Comparison of ENCODE assay signal across 8 cellular contexts in genomic region chr17:42979511-42980273, GRCh38. TPM values are rescaled to one million over a fixed set of nuclear protein-coding genes. Genes with fewer than 3 reads are reported as not detected.
DNase-seq lines count a peak whose midpoint lies in the region; ATAC-seq and TF ChIP-seq lines count a peak whose summit lies in the region.

PTGES3L (minus strand) TSS chr17:42980080; CDS start chr17:42980053, 27 bp downstream.

- H3K36me3 ChIP-seq in cardiac muscle cell (peaks cover 4% of the 10 kb centered on the region), parathyroid adenoma (ENCODE audit: control insufficient read depth, insufficient read depth, low read length) (no peaks in the 10 kb centered on the region)

- peak within 1 kb of the TSS; percentile 99 for H3K4me2 ChIP-seq in parathyroid adenoma (ENCODE audit: low read length)

- H3K4me3 ChIP-seq in cardiac muscle cell: peak within 1 kb of the TSS; percentile 94
- H3K4me3 ChIP-seq in parathyroid adenoma (ENCODE audit: low read depth, low read length): peak within 1 kb of the TSS; percentile 93

- peak within 1 kb of the TSS; percentile 100 for H3K27ac ChIP-seq in cardiac muscle cell
- peak within 1 kb of the TSS; percentile 85 for H3K27ac ChIP-seq in parathyroid adenoma

- H3K9me3 Mint-ChIP-seq in activated naive CD4-positive, alpha-beta T cell treated with anti-CD3 and anti-CD28 coated beads, Interleukin-2, amount 50 U/mL, for 72 hours: no peaks in the 10 kb centered on the region

- peak; percentile 3 for TF ChIP-seq CTCF in cardiac muscle cell (IDR thresholded peaks at IDR 0.05; ENCODE audit: low read depth, low read length)
- no peak for TF ChIP-seq CTCF in parathyroid adenoma (IDR thresholded peaks at IDR 0.05)

- DNase-seq in EH (ENCODE audit: low read depth) (peak; percentile 88), NCI-H524 (lab: John Stamatoyannopoulos, UW) (peak; percentile 63 to 82), cardiac muscle cell (ENCODE audit: low read depth in 1 of 2, low spot score in 1 of 2) (peak; percentile 60 to 93), HT-29 (ENCODE audit: low spot score) (no peak), T1000 (lab: John Stamatoyannopoulos, UW) (no peak)
- DNase-seq in activated naive CD4-positive, alpha-beta T cell treated with anti-CD3 and anti-CD28 coated beads, Interleukin-2, amount 50 U/mL, for 72 hours (ENCODE audit: low spot score in 2 of 2): peak; percentile 27 to 66

- peaks cover 9 to 26% of the 10 kb centered on the region in 2 donors for H3K36me3 Mint-ChIP-seq in activated naive CD4-positive, alpha-beta T cell treated with anti-CD3 and anti-CD28 coated beads, Interleukin-2, amount 50 U/mL, for 72 hours

- peak within 1 kb of the TSS; percentile 93 for H2AFZ ChIP-seq in parathyroid adenoma

- ATAC-seq in HG02852 (IDR thresholded peaks at IDR 0.05; ENCODE audit: unreplicated experiment): peak; percentile 28
- peak; percentile 76 to 83 for ATAC-seq in activated naive CD4-positive, alpha-beta T cell treated with anti-CD3 and anti-CD28 coated beads, Interleukin-2, amount 50 U/mL, for 72 hours

- H3K27ac Mint-ChIP-seq in activated naive CD4-positive, alpha-beta T cell treated with anti-CD3 and anti-CD28 coated beads, Interleukin-2, amount 50 U/mL, for 72 hours: peak within 1 kb of the TSS; percentile 85 to 98

- H3K79me2 ChIP-seq in parathyroid adenoma: peaks cover 28% of the 10 kb centered on the region

- no peaks in the 10 kb centered on the region for H3K27me3 ChIP-seq in cardiac muscle cell
- H3K27me3 ChIP-seq in parathyroid adenoma (ENCODE audit: control insufficient read depth, insufficient read depth, low read length): no peaks in the 10 kb centered on the region

- no peaks in the 10 kb centered on the region for H3K9me3 ChIP-seq in cardiac muscle cell (ENCODE audit: low read depth)
- no peaks in the 10 kb centered on the region for H3K9me3 ChIP-seq in parathyroid adenoma (ENCODE audit: control insufficient read depth, low read length)

- H3K9ac ChIP-seq in parathyroid adenoma: peak within 1 kb of the TSS; percentile 64

- peaks cover 20% of the 10 kb centered on the region for H3K4me1 ChIP-seq in cardiac muscle cell (ENCODE audit: low read depth)
- H3K4me1 ChIP-seq in parathyroid adenoma: peaks cover 3% of the 10 kb centered on the region

RNA-seq across cellular contexts. Expression of gene PTGES3L, which starts in this region (rescaled TPM):
- total RNA-seq in activated naive CD4-positive, alpha-beta T cell treated with anti-CD3 and anti-CD28 coated beads, Interleukin-2, amount 50 U/mL, for 72 hours: 1 to 10 TPM; 1.1 to 3.6 TPM
- 42.8 and 50.8 TPM in 2 replicates for total RNA-seq in cardiac muscle cell
- 72.9 and 86.1 TPM in 2 replicates for polyA plus RNA-seq in cardiac muscle cell
- 0.52 and 0.66 TPM in 2 replicates for total RNA-seq in HT-29 (2014; rRNA removed; shearing (Covaris generic))

Comparison
In these comparisons a context has a peak if more than half of its experiments do, and no peak if none do; other contexts are left out.
1. DNase-seq: peak in EH (single experiment), NCI-H524 (2 of 2), activated naive CD4-positive, alpha-beta T cell treated with anti-CD3 and anti-CD28 coated beads, Interleukin-2, amount 50 U/mL, for 72 hours (2 of 2) and cardiac muscle cell (2 of 2); none in HT-29 (single experiment) and T1000 (single experiment).